Comparison of ENCODE assay signal across 1 cellular context in the genomic region with DNA sequence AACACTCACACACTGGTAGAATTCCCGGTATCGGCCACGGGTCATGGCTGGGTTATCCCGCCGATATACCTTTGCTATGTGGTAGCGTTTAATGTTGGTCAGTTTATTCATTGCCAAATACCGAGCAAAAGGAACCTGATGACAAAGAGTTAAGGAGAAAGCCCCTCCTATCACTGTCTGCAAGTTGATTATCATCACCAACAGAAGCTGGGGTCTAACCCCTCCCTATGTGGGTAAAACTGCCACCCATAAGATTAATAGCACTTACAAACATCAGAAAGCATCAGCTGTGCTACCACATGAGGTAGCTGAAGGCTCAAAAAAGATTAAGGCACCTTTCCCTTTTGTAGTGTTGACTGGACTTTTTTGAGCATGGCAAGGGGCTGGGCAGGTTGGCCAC.
TF ChIP-seq lines count a peak whose summit lies in the region.

No MANE protein-coding gene starts in this region.

TF ChIP-seq in K562, 482 proteins besides CTCF, POLR2A, EP300 and RAD21 (continues in another document):
- peak; percentile 68 for TF ChIP-seq TAL1 (IDR thresholded peaks at IDR 0.05)
- peak; percentile 40; the same call in 1 of the 2 replicates for TF ChIP-seq PML (IDR thresholded peaks at IDR 0.05; ENCODE audit: low read length)
- 0 out of 4 replicates have a peak, but pooled peaks of 1 of the 2 experiments have one; percentile 19 for TF ChIP-seq RCOR1 (IDR thresholded peaks at IDR 0.05; ENCODE audit: borderline replicate concordance in 1 of 2, low read depth in 2 of 2, low read length in 2 of 2)
- TF ChIP-seq SMAD4 (CRISPR knock-in tag; conservative IDR thresholded peaks at IDR 0.05): 0 out of 2 replicates have a peak, but pooled peaks have one; percentile 26
- peak; percentile 44; the same call in 1 of the 2 replicates for TF ChIP-seq ARID3A (IDR thresholded peaks at IDR 0.05; ENCODE audit: borderline replicate concordance, low read depth, low read length)
- TF ChIP-seq MED1 (CRISPR knock-in tag; IDR thresholded peaks at IDR 0.05; ENCODE audit: borderline replicate concordance): no peak
- TF ChIP-seq CBFA2T2 (conservative IDR thresholded peaks at IDR 0.05): peak; percentile 77
- TF ChIP-seq ARID1B (IDR thresholded peaks at IDR 0.05): peak; percentile 75
- TF ChIP-seq IRF1 (CRISPR knock-in tag; IDR thresholded peaks at IDR 0.05; ENCODE audit: borderline replicate concordance): no peak
- TF ChIP-seq, protein P1, sequence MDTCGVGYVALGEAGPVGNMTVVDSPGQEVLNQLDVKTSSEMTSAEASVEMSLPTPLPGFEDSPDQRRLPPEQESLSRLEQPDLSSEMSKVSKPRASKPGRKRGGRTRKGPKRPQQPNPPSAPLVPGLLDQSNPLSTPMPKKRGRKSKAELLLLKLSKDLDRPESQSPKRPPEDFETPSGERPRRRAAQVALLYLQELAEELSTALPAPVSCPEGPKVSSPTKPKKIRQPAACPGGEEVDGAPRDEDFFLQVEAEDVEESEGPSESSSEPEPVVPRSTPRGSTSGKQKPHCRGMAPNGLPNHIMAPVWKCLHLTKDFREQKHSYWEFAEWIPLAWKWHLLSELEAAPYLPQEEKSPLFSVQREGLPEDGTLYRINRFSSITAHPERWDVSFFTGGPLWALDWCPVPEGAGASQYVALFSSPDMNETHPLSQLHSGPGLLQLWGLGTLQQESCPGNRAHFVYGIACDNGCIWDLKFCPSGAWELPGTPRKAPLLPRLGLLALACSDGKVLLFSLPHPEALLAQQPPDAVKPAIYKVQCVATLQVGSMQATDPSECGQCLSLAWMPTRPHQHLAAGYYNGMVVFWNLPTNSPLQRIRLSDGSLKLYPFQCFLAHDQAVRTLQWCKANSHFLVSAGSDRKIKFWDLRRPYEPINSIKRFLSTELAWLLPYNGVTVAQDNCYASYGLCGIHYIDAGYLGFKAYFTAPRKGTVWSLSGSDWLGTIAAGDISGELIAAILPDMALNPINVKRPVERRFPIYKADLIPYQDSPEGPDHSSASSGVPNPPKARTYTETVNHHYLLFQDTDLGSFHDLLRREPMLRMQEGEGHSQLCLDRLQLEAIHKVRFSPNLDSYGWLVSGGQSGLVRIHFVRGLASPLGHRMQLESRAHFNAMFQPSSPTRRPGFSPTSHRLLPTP (IDR thresholded peaks at IDR 0.05; ENCODE audit: borderline replicate concordance, extremely low read depth, insufficient read length): no peak
- TF ChIP-seq YBX1 (IDR thresholded peaks at IDR 0.05): no peak
- TF ChIP-seq, protein P2, sequence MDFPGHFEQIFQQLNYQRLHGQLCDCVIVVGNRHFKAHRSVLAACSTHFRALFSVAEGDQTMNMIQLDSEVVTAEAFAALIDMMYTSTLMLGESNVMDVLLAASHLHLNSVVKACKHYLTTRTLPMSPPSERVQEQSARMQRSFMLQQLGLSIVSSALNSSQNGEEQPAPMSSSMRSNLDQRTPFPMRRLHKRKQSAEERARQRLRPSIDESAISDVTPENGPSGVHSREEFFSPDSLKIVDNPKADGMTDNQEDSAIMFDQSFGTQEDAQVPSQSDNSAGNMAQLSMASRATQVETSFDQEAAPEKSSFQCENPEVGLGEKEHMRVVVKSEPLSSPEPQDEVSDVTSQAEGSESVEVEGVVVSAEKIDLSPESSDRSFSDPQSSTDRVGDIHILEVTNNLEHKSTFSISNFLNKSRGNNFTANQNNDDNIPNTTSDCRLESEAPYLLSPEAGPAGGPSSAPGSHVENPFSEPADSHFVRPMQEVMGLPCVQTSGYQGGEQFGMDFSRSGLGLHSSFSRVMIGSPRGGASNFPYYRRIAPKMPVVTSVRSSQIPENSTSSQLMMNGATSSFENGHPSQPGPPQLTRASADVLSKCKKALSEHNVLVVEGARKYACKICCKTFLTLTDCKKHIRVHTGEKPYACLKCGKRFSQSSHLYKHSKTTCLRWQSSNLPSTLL (IDR thresholded peaks at IDR 0.05): no peak
- TF ChIP-seq ELK3 (CRISPR knock-in tag; IDR thresholded peaks at IDR 0.05): no peak
- TF ChIP-seq CBFA2T3 (IDR thresholded peaks at IDR 0.05): peak; percentile 90
- no peak for TF ChIP-seq HNRNPK (IDR thresholded peaks at IDR 0.05; ENCODE audit: low read depth, low read length, poor library complexity, severe bottlenecking)
- 0 out of 4 replicates have a peak, but pooled peaks of 1 of the 2 experiments have one; percentile 27 for TF ChIP-seq TBL1XR1 (IDR thresholded peaks at IDR 0.05; ENCODE audit: low read length in 2 of 2)
- TF ChIP-seq ELF4 (CRISPR knock-in tag; IDR thresholded peaks at IDR 0.05): no peak
- no peak for TF ChIP-seq SAP30 (IDR thresholded peaks at IDR 0.05; ENCODE audit: borderline replicate concordance, insufficient read depth, low read depth, low read length, poor library complexity, severe bottlenecking)
- TF ChIP-seq NFIC (IDR thresholded peaks at IDR 0.05): peak; percentile 49
- no peak for TF ChIP-seq MYBL2 (IDR thresholded peaks at IDR 0.05; ENCODE audit: low read depth)
- TF ChIP-seq MYBL2 (CRISPR knock-in tag; IDR thresholded peaks at IDR 0.05; ENCODE audit: borderline replicate concordance): no peak
- no peak for TF ChIP-seq EGR1 (conservative IDR thresholded peaks at IDR 0.05)
- TF ChIP-seq KLF16 (IDR thresholded peaks at IDR 0.05): peak; percentile 49; the same call in 1 of the 2 replicates
- TF ChIP-seq ADNP (tag; IDR thresholded peaks at IDR 0.05): no peak
- TF ChIP-seq HDAC8 (tag; IDR thresholded peaks at IDR 0.05): no peak
- TF ChIP-seq LEF1 (IDR thresholded peaks at IDR 0.05): peak; percentile 32; the same call in 1 of the 2 replicates
- no peak for TF ChIP-seq HMG20A (CRISPR knock-in tag; conservative IDR thresholded peaks at IDR 0.05)
- TF ChIP-seq MTA2 (IDR thresholded peaks at IDR 0.05; ENCODE audit: low read depth): no peak
- 0 out of 4 replicates have a peak, but pooled peaks of 1 of the 2 experiments have one; percentile 13 for TF ChIP-seq KDM1A (IDR thresholded peaks at IDR 0.05)
- TF ChIP-seq ZNF586 (CRISPR knock-in tag; conservative IDR thresholded peaks at IDR 0.05): no peak
- peak; percentile 84 for TF ChIP-seq TEAD4 (IDR thresholded peaks at IDR 0.05; ENCODE audit: low read length)
- no peak for TF ChIP-seq TEAD4 (CRISPR knock-in tag; IDR thresholded peaks at IDR 0.05; ENCODE audit: borderline replicate concordance)
- TF ChIP-seq POLR2G (IDR thresholded peaks at IDR 0.05; ENCODE audit: low read depth, low read length): no peak
- TF ChIP-seq, protein P3, sequence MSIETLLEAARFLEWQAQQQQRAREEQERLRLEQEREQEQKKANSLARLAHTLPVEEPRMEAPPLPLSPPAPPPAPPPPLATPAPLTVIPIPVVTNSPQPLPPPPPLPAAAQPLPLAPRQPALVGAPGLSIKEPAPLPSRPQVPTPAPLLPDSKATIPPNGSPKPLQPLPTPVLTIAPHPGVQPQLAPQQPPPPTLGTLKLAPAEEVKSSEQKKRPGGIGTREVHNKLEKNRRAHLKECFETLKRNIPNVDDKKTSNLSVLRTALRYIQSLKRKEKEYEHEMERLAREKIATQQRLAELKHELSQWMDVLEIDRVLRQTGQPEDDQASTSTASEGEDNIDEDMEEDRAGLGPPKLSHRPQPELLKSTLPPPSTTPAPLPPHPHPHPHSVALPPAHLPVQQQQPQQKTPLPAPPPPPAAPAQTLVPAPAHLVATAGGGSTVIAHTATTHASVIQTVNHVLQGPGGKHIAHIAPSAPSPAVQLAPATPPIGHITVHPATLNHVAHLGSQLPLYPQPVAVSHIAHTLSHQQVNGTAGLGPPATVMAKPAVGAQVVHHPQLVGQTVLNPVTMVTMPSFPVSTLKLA (conservative IDR thresholded peaks at IDR 0.05): peak in 1 of 2 experiments; percentile 47; a peak in 1 of 4 replicates
- TF ChIP-seq ARNT (IDR thresholded peaks at IDR 0.05): peak in 1 of 2 experiments; percentile 32; a peak in 1 of 4 replicates
- TF ChIP-seq SMARCA4 (IDR thresholded peaks at IDR 0.05): 0 out of 2 replicates have a peak, but pooled peaks have one; percentile 24
- peak; percentile 76 for TF ChIP-seq NCOR1 (IDR thresholded peaks at IDR 0.05)
- peak; percentile 55 for TF ChIP-seq CEBPB (tag; IDR thresholded peaks at IDR 0.05)
- peak; percentile 76 for TF ChIP-seq TAF9B (IDR thresholded peaks at IDR 0.05; ENCODE audit: partially characterized antibody)
- no peak for TF ChIP-seq SRSF7 (optimal IDR thresholded peaks at IDR 0.05; ENCODE audit: low read depth, low read length)
- TF ChIP-seq, protein P4, sequence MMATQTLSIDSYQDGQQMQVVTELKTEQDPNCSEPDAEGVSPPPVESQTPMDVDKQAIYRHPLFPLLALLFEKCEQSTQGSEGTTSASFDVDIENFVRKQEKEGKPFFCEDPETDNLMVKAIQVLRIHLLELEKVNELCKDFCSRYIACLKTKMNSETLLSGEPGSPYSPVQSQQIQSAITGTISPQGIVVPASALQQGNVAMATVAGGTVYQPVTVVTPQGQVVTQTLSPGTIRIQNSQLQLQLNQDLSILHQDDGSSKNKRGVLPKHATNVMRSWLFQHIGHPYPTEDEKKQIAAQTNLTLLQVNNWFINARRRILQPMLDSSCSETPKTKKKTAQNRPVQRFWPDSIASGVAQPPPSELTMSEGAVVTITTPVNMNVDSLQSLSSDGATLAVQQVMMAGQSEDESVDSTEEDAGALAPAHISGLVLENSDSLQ (IDR thresholded peaks at IDR 0.05): peak; percentile 93
- TF ChIP-seq, protein P5, sequence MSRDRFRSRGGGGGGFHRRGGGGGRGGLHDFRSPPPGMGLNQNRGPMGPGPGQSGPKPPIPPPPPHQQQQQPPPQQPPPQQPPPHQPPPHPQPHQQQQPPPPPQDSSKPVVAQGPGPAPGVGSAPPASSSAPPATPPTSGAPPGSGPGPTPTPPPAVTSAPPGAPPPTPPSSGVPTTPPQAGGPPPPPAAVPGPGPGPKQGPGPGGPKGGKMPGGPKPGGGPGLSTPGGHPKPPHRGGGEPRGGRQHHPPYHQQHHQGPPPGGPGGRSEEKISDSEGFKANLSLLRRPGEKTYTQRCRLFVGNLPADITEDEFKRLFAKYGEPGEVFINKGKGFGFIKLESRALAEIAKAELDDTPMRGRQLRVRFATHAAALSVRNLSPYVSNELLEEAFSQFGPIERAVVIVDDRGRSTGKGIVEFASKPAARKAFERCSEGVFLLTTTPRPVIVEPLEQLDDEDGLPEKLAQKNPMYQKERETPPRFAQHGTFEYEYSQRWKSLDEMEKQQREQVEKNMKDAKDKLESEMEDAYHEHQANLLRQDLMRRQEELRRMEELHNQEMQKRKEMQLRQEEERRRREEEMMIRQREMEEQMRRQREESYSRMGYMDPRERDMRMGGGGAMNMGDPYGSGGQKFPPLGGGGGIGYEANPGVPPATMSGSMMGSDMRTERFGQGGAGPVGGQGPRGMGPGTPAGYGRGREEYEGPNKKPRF (IDR thresholded peaks at IDR 0.05; ENCODE audit: low read depth, low read length): no peak
- peak; percentile 61; the same call in 1 of the 2 replicates for TF ChIP-seq MYNN (IDR thresholded peaks at IDR 0.05)
- TF ChIP-seq MYNN (CRISPR knock-in tag; IDR thresholded peaks at IDR 0.05): no peak
- TF ChIP-seq STAT5A (IDR thresholded peaks at IDR 0.05; ENCODE audit: borderline replicate concordance, low read length): peak; percentile 61; the same call in 1 of the 2 replicates
- peak; percentile 54 for TF ChIP-seq DACH1 (IDR thresholded peaks at IDR 0.05; ENCODE audit: partially characterized antibody)
- no peak for TF ChIP-seq ZEB2 (IDR thresholded peaks at IDR 0.05)
- TF ChIP-seq ZMIZ1 (IDR thresholded peaks at IDR 0.05; ENCODE audit: low read depth in 2 of 2, low read length in 2 of 2): 0 out of 4 replicates have a peak, but pooled peaks of 1 of the 2 experiments have one; percentile 23
- TF ChIP-seq CREM (IDR thresholded peaks at IDR 0.05; ENCODE audit: low read depth): peak; percentile 15; the same call in 1 of the 2 replicates
